In the genomic region with DNA sequence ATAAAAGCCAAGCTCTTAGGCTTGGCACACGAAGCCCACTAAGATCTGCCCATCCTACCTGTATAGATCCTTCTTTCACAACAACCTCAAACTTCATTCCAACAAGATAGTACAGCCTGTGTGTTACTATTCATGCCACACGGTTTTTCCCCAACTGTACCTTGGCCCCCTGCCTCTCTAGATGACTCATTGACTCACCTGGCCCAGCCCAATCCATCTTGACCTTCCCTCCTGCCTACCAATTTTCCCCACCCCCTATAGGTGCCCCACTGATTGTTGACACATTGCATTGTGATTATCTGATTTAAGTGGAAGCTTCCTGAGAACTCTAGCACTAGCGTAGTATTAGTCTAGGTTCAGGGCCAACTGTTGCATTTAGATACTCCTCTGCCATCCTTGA, we compare ENCODE assay signal across 17 cellular contexts.
"Had no signal": no experiment of that assay in that cellular context is flagged by ENCODE, and none has a peak within 500 bp of the region (broad histone marks: within the 10 kb centered on the region; RNA-seq: fewer than 3 reads in every experiment).

No MANE protein-coding gene starts in this region.

- H3K4me3 ChIP-seq: lower lobe of right lung, sigmoid colon, suprapubic skin, upper lobe of left lung had no signal

- DNase-seq: activated gamma-delta T cell treated with Interleukin-2 at 50 U/mL for 16 hours; activated T-cell treated with anti-CD3 and anti-CD28 coated beads, Interleukin-2, amount 50 U/mL, for 48 hours; central memory CD4-positive, alpha-beta T cell; cortex of kidney; effector memory CD8-positive, alpha-beta T cell; hypothalamus; lower lobe of right lung; sigmoid colon; stimulated activated CD4-positive, alpha-beta T cell treated with anti-CD3 and anti-CD28 coated beads, Interleukin-12 subunit alpha, Interleukin-12 subunit beta, amount 100 ng/mL, for 4 hours; stimulated activated CD4-positive, alpha-beta T cell treated with anti-CD3 and anti-CD28 coated beads, Interleukin-2, amount 100 ng/mL, for 48 hours; stimulated activated naive CD8-positive, alpha-beta T cell treated with anti-CD3 and anti-CD28 coated beads, Interleukin-15, Interleukin-2, amounts not matched to agents 100 U/mL and 50 U/mL, for 24 hours; SW 1271; upper lobe of left lung had no signal

- H3K27me3 Mint-ChIP-seq: effector memory CD8-positive, alpha-beta T cell; natural killer cell treated with Interleukin-12 subunit alpha and Interleukin-12 subunit beta and Interleukin-15 and Interleukin-18, amount 100 ng/mL, for 72 hours had no signal

- H3K36me3 ChIP-seq: lower lobe of right lung, sigmoid colon, suprapubic skin, upper lobe of left lung had no signal

- H3K4me3 Mint-ChIP-seq: effector memory CD8-positive, alpha-beta T cell; natural killer cell treated with Interleukin-12 subunit alpha and Interleukin-12 subunit beta and Interleukin-15 and Interleukin-18, amount 100 ng/mL, for 72 hours had no signal

- H3K36me3 Mint-ChIP-seq: natural killer cell treated with Interleukin-12 subunit alpha and Interleukin-12 subunit beta and Interleukin-15 and Interleukin-18, amount 100 ng/mL, for 72 hours had no signal

- H3K27me3 ChIP-seq: sigmoid colon, suprapubic skin, upper lobe of left lung had no signal

- H3K4me1 ChIP-seq: lower lobe of right lung, sigmoid colon, suprapubic skin, upper lobe of left lung had no signal

- ATAC-seq: activated CD4-positive, CD25-positive, alpha-beta regulatory T cell treated with anti-CD3 and anti-CD28 coated beads, Interleukin-2, amount 50 U/mL, for 24 hours; effector memory CD8-positive, alpha-beta T cell; lower lobe of right lung; natural killer cell treated with Interleukin-12 subunit alpha and Interleukin-12 subunit beta and Interleukin-15 and Interleukin-18, amount 100 ng/mL, for 72 hours; stimulated activated naive CD8-positive, alpha-beta T cell treated with anti-CD3 and anti-CD28 coated beads, Interleukin-15, Interleukin-2, amounts not matched to agents 100 U/mL and 50 U/mL, for 24 hours had no signal

- H3K27ac ChIP-seq: epithelial cell of prostate, lower lobe of right lung, sigmoid colon, suprapubic skin, upper lobe of left lung had no signal

- H3K9me3 Mint-ChIP-seq: effector memory CD8-positive, alpha-beta T cell; natural killer cell treated with Interleukin-12 subunit alpha and Interleukin-12 subunit beta and Interleukin-15 and Interleukin-18, amount 100 ng/mL, for 72 hours had no signal

- H3K9me3 ChIP-seq: lower lobe of right lung, sigmoid colon, suprapubic skin, upper lobe of left lung had no signal
